In genomic region chr2:105320651-105321215, GRCh38 we compare ENCODE assay signal across 23 cellular contexts. TPM values are rescaled to one million over a fixed set of nuclear protein-coding genes. Genes with fewer than 3 reads are reported as not detected.
A peak's percentile ranks its signal among the peaks of the same experiment; 100 is the strongest.
DNase-seq lines count a peak whose midpoint lies in the region; ATAC-seq, FAIRE-seq and TF ChIP-seq lines count a peak whose summit lies in the region.
"Had no signal": no experiment of that assay in that cellular context is flagged by ENCODE, and none has a peak within 500 bp of the region (broad histone marks: within the 10 kb centered on the region; RNA-seq: fewer than 3 reads in every experiment).

No MANE protein-coding gene starts in this region.

- H3K27ac ChIP-seq in RWPE1 (no peak overlapping the region), body of pancreas (no peak overlapping the region)
- H3K27ac ChIP-seq: esophagus squamous epithelium, tibial artery had no signal

- H3K36me3 ChIP-seq in body of pancreas (replicated peaks in 1 of 2; ENCODE audit: insufficient read depth in 1 of 2, low read depth in 2 of 2): no peaks in the 10 kb centered on the region

- POLR2A ChIA-PET in RWPE1 (lab: Yijun Ruan, JAX; ENCODE audit: low non-redundant PET): no interaction called here
- POLR2A ChIA-PET in activated CD4-positive, alpha-beta T cell treated with anti-CD3 and anti-CD28 coated beads, Interleukin-2, amount 10 ng/mL, durations not matched to agents 7 days and 5 days (lab: Charles Lee): no interaction called here

- H3K4me1 ChIP-seq in body of pancreas: peaks cover 12% of the 10 kb centered on the region

- H3K36me3 Mint-ChIP-seq in activated CD4-positive, alpha-beta T cell treated with anti-CD3 and anti-CD28 coated beads, Interleukin-2, amount 10 ng/mL, durations not matched to agents 7 days and 5 days (ENCODE audit: low read depth): peaks cover 3% of the 10 kb centered on the region

- TF ChIP-seq POLR2A in body of pancreas (IDR thresholded peaks at IDR 0.05): no peak

- TF ChIP-seq CTCF in D721Med (IDR thresholded peaks at IDR 0.05; ENCODE audit: insufficient read depth, missing control alignments) (no peak), RWPE1 (conservative IDR thresholded peaks at IDR 0.05; ENCODE audit: low read depth) (no peak), body of pancreas (IDR thresholded peaks at IDR 0.05) (no peak)

- H3K27me3 ChIP-seq in body of pancreas: no peaks in the 10 kb centered on the region
- H3K27me3 ChIP-seq: esophagus squamous epithelium, tibial artery had no signal

- no peak overlapping the region for H3K27ac Mint-ChIP-seq in activated CD4-positive, alpha-beta T cell treated with anti-CD3 and anti-CD28 coated beads, Interleukin-2, amount 10 ng/mL, durations not matched to agents 7 days and 5 days
- H3K27ac Mint-ChIP-seq: activated naive CD8-positive, alpha-beta T cell treated with anti-CD3 and anti-CD28 coated beads for 36 hours; activated T-helper 2 cell treated with anti-CD3 and anti-CD28 coated beads, Interferon-gamma antibody, Interleukin-2, Interleukin-4, amounts not matched to agents 10 μg/mL and 5 μg/mL and 100 μg/mL, durations not matched to agents 14 hours and 24 hours and 36 hours; HFFc6; nephron had no signal

- peaks cover 18% of the 10 kb centered on the region for H3K4me1 Mint-ChIP-seq in activated CD4-positive, alpha-beta T cell treated with anti-CD3 and anti-CD28 coated beads, Interleukin-2, amount 10 ng/mL, durations not matched to agents 7 days and 5 days

- no peak overlapping the region for H3K4me3 ChIP-seq in body of pancreas
- H3K4me3 ChIP-seq: esophagus squamous epithelium, tibial artery had no signal

- CTCF ChIA-PET in RWPE1 (lab: Yijun Ruan, JAX): no interaction called here
- CTCF ChIA-PET in activated CD4-positive, alpha-beta T cell treated with anti-CD3 and anti-CD28 coated beads, Interleukin-2, amount 10 ng/mL, durations not matched to agents 7 days and 5 days (lab: Charles Lee): interaction anchor here (1.4 kb wide), 1 partner anchor 11 kb away, joined by 4 read pairs; no protein-coding TSS in a partner anchor

- 71 to 73% methylated on average over 7 of the region's 7 CpGs for WGBS in body of pancreas, 2 donors

- peak; percentile 66 for FAIRE-seq in D721Med (lab: Jason Lieb, UNC)
- FAIRE-seq: GM18507, small intestine had no signal

- H3K4me3 Mint-ChIP-seq in activated CD4-positive, alpha-beta T cell treated with anti-CD3 and anti-CD28 coated beads, Interleukin-2, amount 10 ng/mL, durations not matched to agents 7 days and 5 days: no peak overlapping the region
- H3K4me3 Mint-ChIP-seq: activated naive CD8-positive, alpha-beta T cell treated with anti-CD3 and anti-CD28 coated beads for 36 hours; CD8-positive, alpha-beta memory T cell; effector memory CD8-positive, alpha-beta T cell; HFFc6; nephron had no signal

- DNase-seq in D721Med (ENCODE audit: insufficient read length, low spot score) (no peak), HT-29 (ENCODE audit: low spot score) (peak; percentile 11), RWPE1 (ENCODE audit: low spot score) (peak; percentile 15), myocyte (ENCODE audit: low read depth) (peak; percentile 55), left cardiac atrium (no peak), body of pancreas (no peak)
- no peak for DNase-seq in activated CD4-positive, alpha-beta T cell treated with anti-CD3 and anti-CD28 coated beads, Interleukin-2, amount 10 ng/mL, durations not matched to agents 7 days and 5 days
- DNase-seq: activated CD4-positive, alpha-beta T cell treated with anti-CD3 and anti-CD28 coated beads for 48 hours; activated naive CD8-positive, alpha-beta T cell treated with anti-CD3 and anti-CD28 coated beads for 36 hours; CD8-positive, alpha-beta memory T cell; effector memory CD8-positive, alpha-beta T cell; esophagus squamous epithelium; HFFc6; NCI-H146; posterior cingulate gyrus; small intestine; stimulated activated CD4-positive, alpha-beta T cell treated with anti-CD3 and anti-CD28 coated beads, Interleukin-2, amount 100 ng/mL, for 48 hours; stimulated activated naive CD4-positive, alpha-beta T cell treated with Interleukin-2 at 50 U/mL for 16 hours; tibial artery had no signal

- intact Hi-C loops in left cardiac atrium (cut with DNase I) (no loop called here), body of pancreas (cut with DNase I) (no loop called here)

- no peaks in the 10 kb centered on the region for H3K27me3 Mint-ChIP-seq in activated CD4-positive, alpha-beta T cell treated with anti-CD3 and anti-CD28 coated beads, Interleukin-2, amount 10 ng/mL, durations not matched to agents 7 days and 5 days
- H3K27me3 Mint-ChIP-seq: activated naive CD8-positive, alpha-beta T cell treated with anti-CD3 and anti-CD28 coated beads for 36 hours; CD8-positive, alpha-beta memory T cell; effector memory CD8-positive, alpha-beta T cell had no signal

- H3K9me3 Mint-ChIP-seq in activated CD4-positive, alpha-beta T cell treated with anti-CD3 and anti-CD28 coated beads, Interleukin-2, amount 10 ng/mL, durations not matched to agents 7 days and 5 days: no peaks in the 10 kb centered on the region
- H3K9me3 Mint-ChIP-seq: activated naive CD8-positive, alpha-beta T cell treated with anti-CD3 and anti-CD28 coated beads for 36 hours; activated T-helper 2 cell treated with anti-CD3 and anti-CD28 coated beads, Interferon-gamma antibody, Interleukin-2, Interleukin-4, amounts not matched to agents 10 μg/mL and 5 μg/mL and 100 μg/mL, durations not matched to agents 14 hours and 24 hours and 36 hours; CD8-positive, alpha-beta memory T cell; effector memory CD8-positive, alpha-beta T cell; HFFc6; nephron had no signal

- no peaks in the 10 kb centered on the region for H3K9me3 ChIP-seq in body of pancreas
- H3K9me3 ChIP-seq: esophagus squamous epithelium, tibial artery had no signal

- ATAC-seq in left cardiac atrium: no peak
- no peak for ATAC-seq in GM19328 (IDR thresholded peaks at IDR 0.05; ENCODE audit: unreplicated experiment)
- ATAC-seq in body of pancreas: no peak
- ATAC-seq: effector memory CD8-positive, alpha-beta T cell had no signal

RNA-seq across cellular contexts. Expression of gene TGFBRAP1, which starts 8.8 kb away (rescaled TPM):
- 35.0 and 35.8 TPM in 2 replicates for total RNA-seq in HT-29 (2014; rRNA removed; shearing (Covaris generic))
- total RNA-seq in myocyte (25.8 and 27.8 TPM in 2 replicates), left cardiac atrium (10 to 100 TPM; 11.2 to 12.7 TPM), body of pancreas (10 to 100 TPM; 11.2 to 12.9 TPM)
- 38.0 TPM for polyA plus RNA-seq in myocyte (2012)
- total RNA-seq in activated CD4-positive, alpha-beta T cell treated with anti-CD3 and anti-CD28 coated beads, Interleukin-2, amount 10 ng/mL, durations not matched to agents 7 days and 5 days: 10 to 100 TPM; 20.5 to 21.4 TPM

RNA-seq across cellular contexts. Expression of gene C2orf49, which starts 16.6 kb away (rescaled TPM):
- total RNA-seq in HT-29 (2014; rRNA removed; shearing (Covaris generic)): 6.7 and 7.7 TPM in 2 replicates
- total RNA-seq in myocyte (32.8 and 33.9 TPM in 2 replicates), left cardiac atrium (10 to 100 TPM; 15.6 to 16.2 TPM), body of pancreas (10 to 100 TPM in 1 of 2 donors, 1 to 10 TPM in 1; 7.9 to 15.3 TPM)
- polyA plus RNA-seq in myocyte (2012): 16.4 TPM
- 10 to 100 TPM; 23.5 to 24.5 TPM for total RNA-seq in activated CD4-positive, alpha-beta T cell treated with anti-CD3 and anti-CD28 coated beads, Interleukin-2, amount 10 ng/mL, durations not matched to agents 7 days and 5 days

Comparison
In these comparisons a context has a peak if more than half of its experiments do, and no peak if none do; other contexts are left out.
1. DNase-seq: peak in HT-29 (single experiment), RWPE1 (single experiment) and myocyte (single experiment); none in D721Med (single experiment), left cardiac atrium (single experiment), activated CD4-positive, alpha-beta T cell treated with anti-CD3 and anti-CD28 coated beads, Interleukin-2, amount 10 ng/mL, durations not matched to agents 7 days and 5 days (single experiment) and body of pancreas (0 of 4).